In genomic region chr5:73369283-73369682, GRCh38 we compare ENCODE assay signal across 18 cellular contexts.
DNase-seq lines count a peak whose midpoint lies in the region; TF ChIP-seq lines count a peak whose summit lies in the region.
"Had no signal": no experiment of that assay in that cellular context is flagged by ENCODE, and none has a peak within 500 bp of the region (broad histone marks: within the 10 kb centered on the region; RNA-seq: fewer than 3 reads in every experiment).

No MANE protein-coding gene starts in this region.

- no peaks in the 10 kb centered on the region for H3K36me3 Mint-ChIP-seq in CD14-positive monocyte
- H3K36me3 Mint-ChIP-seq: CD4-positive, CD25-positive, alpha-beta regulatory T cell had no signal

- intact Hi-C loops in PC-9 (cut with micrococcal nuclease; ENCODE audit: unreplicated experiment): no loop called here
- intact Hi-C loops in CD14-positive monocyte (cut with micrococcal nuclease): no loop called here

- no peak overlapping the region for H2AFZ ChIP-seq in PC-9

- DNase-seq in AG20443 (ENCODE audit: low spot score) (peak; percentile 72), PC-9 (no peak), epithelial cell of prostate (ENCODE audit: low read depth, low spot score) (no peak), myocyte (ENCODE audit: low read depth) (peak; percentile 23), superior temporal gyrus (ENCODE audit: extremely low spot score) (no peak), CD14-positive monocyte (ENCODE audit: low spot score) (no peak)
- no peak for DNase-seq in activated naive CD4-positive, alpha-beta T cell treated with Interleukin-2 at 50 U/mL for 16 hours
- no peak for DNase-seq in activated CD4-positive, CD25-positive, alpha-beta regulatory T cell (lab: John Stamatoyannopoulos, UW)
- DNase-seq: AML-193; CD4-positive, CD25-positive, alpha-beta regulatory T cell; DMS79; KBM-7; NCI-H1930; NCI-H2171; NCI-H774; Peyer's patch; SIG-M5 had no signal

- BruUV-seq in PC-9 (replicated peaks; lab: Mats Ljungman, UMichigan): no TSS peak

- H3K9me3 Mint-ChIP-seq in CD14-positive monocyte: peaks cover 0 to 4% (median 2%) of the 10 kb centered on the region in 7 donors

- peaks cover 80% of the 10 kb centered on the region for H3K4me1 ChIP-seq in PC-9 (replicated peaks; ENCODE audit: insufficient read depth)
- H3K4me1 ChIP-seq: Peyer's patch had no signal

- no peak overlapping the region; the same call in 1 of the 2 replicates for H3K4me2 ChIP-seq in PC-9

- H4K20me1 ChIP-seq in PC-9 (ENCODE audit: insufficient read depth): no peaks in the 10 kb centered on the region

- no peaks in the 10 kb centered on the region for H3K27me3 ChIP-seq in PC-9 (ENCODE audit: insufficient read depth, low read depth)
- H3K27me3 ChIP-seq: Peyer's patch had no signal

- no peak overlapping the region for H3K27ac Mint-ChIP-seq in CD14-positive monocyte
- H3K27ac Mint-ChIP-seq: CD4-positive, CD25-positive, alpha-beta regulatory T cell had no signal

- no peaks in the 10 kb centered on the region for H3K79me2 ChIP-seq in PC-9 (ENCODE audit: low read depth)

- H3F3A ChIP-seq in PC-9 (ENCODE audit: insufficient read depth, low read depth): peaks cover 63% of the 10 kb centered on the region

- peak overlapping the region in 1 of 2 donors; percentile 22 for H3K4me3 Mint-ChIP-seq in CD14-positive monocyte
- H3K4me3 Mint-ChIP-seq: CD4-positive, CD25-positive, alpha-beta regulatory T cell had no signal

- no peak overlapping the region for H3K4me3 ChIP-seq in PC-9
- H3K4me3 ChIP-seq: Peyer's patch had no signal

- no peaks in the 10 kb centered on the region for H3K9me2 ChIP-seq in PC-9 (ENCODE audit: insufficient read depth)

- TF ChIP-seq CTCF in PC-9 (conservative IDR thresholded peaks at IDR 0.05) (no peak), CD14-positive monocyte (IDR thresholded peaks at IDR 0.05) (no peak)

- H3K36me3 ChIP-seq in PC-9 (ENCODE audit: low read depth): no peaks in the 10 kb centered on the region
- H3K36me3 ChIP-seq: Peyer's patch had no signal

- peaks cover under 1% of the 10 kb centered on the region for H3K4me1 Mint-ChIP-seq in CD14-positive monocyte
- H3K4me1 Mint-ChIP-seq: CD4-positive, CD25-positive, alpha-beta regulatory T cell had no signal

- H3K27me3 Mint-ChIP-seq in CD14-positive monocyte (ENCODE audit: low read depth in 3 of 3): peaks cover 33 to 52% (median 47%) of the 10 kb centered on the region in 3 donors

- POLR2A ChIA-PET in PC-9 (lab: Charles Lee; ENCODE audit: unreplicated experiment): no interaction called here

- 0 out of 2 replicates have a peak, but pooled peaks cover 3% of the 10 kb centered on the region for H3K9me3 ChIP-seq in PC-9 (ENCODE audit: insufficient read depth, low read depth)
- H3K9me3 ChIP-seq: Peyer's patch had no signal

- CTCF ChIA-PET in PC-9 (lab: Charles Lee): no interaction called here

- H3K27ac ChIP-seq in PC-9 (peak overlapping the region; percentile 94), epithelial cell of prostate (peak overlapping the region; percentile 99)
- H3K27ac ChIP-seq: HL-60, Peyer's patch had no signal

Comparison
In these comparisons a context has a peak if more than half of its experiments do, and no peak if none do; other contexts are left out.
1. DNase-seq: peak in AG20443 (single experiment) and myocyte (single experiment); none in PC-9 (0 of 2), epithelial cell of prostate (single experiment), superior temporal gyrus (single experiment), CD14-positive monocyte (single experiment), activated naive CD4-positive, alpha-beta T cell treated with Interleukin-2 at 50 U/mL for 16 hours (single experiment) and activated CD4-positive, CD25-positive, alpha-beta regulatory T cell (0 of 4).